In the genomic region with DNA sequence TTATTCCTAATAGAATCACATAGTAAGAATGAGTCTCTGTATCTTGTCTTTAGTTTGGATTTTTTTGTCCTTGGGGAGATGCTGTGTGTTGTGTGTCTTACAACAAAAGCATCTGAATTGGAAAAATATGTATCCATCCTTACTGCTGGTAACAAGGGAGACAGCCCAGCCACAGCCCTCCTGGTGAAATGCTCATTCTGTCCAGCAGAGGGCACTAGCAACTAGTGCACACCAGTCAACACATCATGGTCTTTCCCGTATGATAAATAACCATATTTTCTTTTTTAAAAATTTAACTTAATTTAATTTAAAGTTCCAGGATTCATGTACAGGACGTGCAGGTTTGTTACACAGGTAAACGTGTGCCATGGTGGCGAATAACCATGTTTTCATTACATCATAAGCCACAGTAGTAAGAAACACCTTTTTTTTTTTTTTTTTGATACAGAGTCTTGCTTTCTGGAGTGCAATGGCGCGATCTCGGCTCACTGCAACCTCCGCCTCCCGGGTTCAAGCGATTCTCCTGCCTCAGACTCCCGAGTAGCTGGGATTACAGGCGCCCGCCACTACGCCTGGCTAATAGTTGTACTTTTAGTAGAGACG, we compare ENCODE assay signal across 8 cellular contexts.
DNase-seq lines count a peak whose midpoint lies in the region; ATAC-seq, FAIRE-seq and TF ChIP-seq lines count a peak whose summit lies in the region.

No MANE protein-coding gene starts in this region.

- H3K4me3 ChIP-seq in AG04450 (ENCODE audit: low read depth, low read length) (peak overlapping the region; percentile 17; the same call in 1 of the 2 replicates), WERI-Rb-1 (ENCODE audit: low read depth, low read length) (peak overlapping the region; percentile 36; the same call in 1 of the 2 replicates), bronchial epithelial cell (ENCODE audit: low read depth, low read length) (no peak overlapping the region), kidney (ENCODE audit: low read length in 2 of 2) (no peak overlapping the region)

- H3K27ac ChIP-seq in AG04450 (ENCODE audit: low read depth, low read length) (no peak overlapping the region), WERI-Rb-1 (no peak overlapping the region), kidney (ENCODE audit: low read depth in 2 of 2, low read length in 2 of 2) (no peak overlapping the region)

- H3K9me3 ChIP-seq in AG04450 (ENCODE audit: control insufficient read depth, insufficient read depth, low read length) = no peaks in the 10 kb centered on the region
- no peaks in the 10 kb centered on the region for H3K9me3 ChIP-seq in WERI-Rb-1 (ENCODE audit: severe bottlenecking)
- H3K9me3 ChIP-seq in kidney (ENCODE audit: control insufficient read depth in 1 of 2, low read length in 2 of 2) = no peaks in the 10 kb centered on the region

- DNase-seq in AG04450 (ENCODE audit: low read depth, low spot score) (peak; percentile 49), NCI-H2107 (lab: John Stamatoyannopoulos, UW) (peak; percentile 35), WERI-Rb-1 (peak; percentile 77), bronchial epithelial cell (ENCODE audit: low read depth) (peak; percentile 68), kidney (peak; percentile 69)
- DNase-seq in stimulated activated CD4-positive, alpha-beta T cell treated with anti-CD3 and anti-CD28 coated beads, Interleukin-1b, Interleukin-23, amount 100 ng/mL, for 48 hours = peak; percentile 62

- intact Hi-C loops in kidney (cut with DNase I) = no loop called here

- no peaks in the 10 kb centered on the region for H3K4me1 ChIP-seq in kidney (ENCODE audit: control insufficient read depth in 1 of 2, insufficient read depth in 1 of 2, low read depth in 1 of 2, low read length in 2 of 2)

- H3K27me3 ChIP-seq in AG04450 (ENCODE audit: control insufficient read depth, insufficient read depth, low read length) (no peaks in the 10 kb centered on the region), WERI-Rb-1 (ENCODE audit: insufficient read depth, low read depth, severe bottlenecking) (no peaks in the 10 kb centered on the region), bronchial epithelial cell (ENCODE audit: control insufficient read depth, insufficient read depth, low read length) (no peaks in the 10 kb centered on the region)

- TF ChIP-seq CTCF in AG04450 (IDR thresholded peaks at IDR 0.05; ENCODE audit: low read depth, low read length) (peak; percentile 96), WERI-Rb-1 (IDR thresholded peaks at IDR 0.05; ENCODE audit: low read depth, low read length) (peak; percentile 74), bronchial epithelial cell (IDR thresholded peaks at IDR 0.05; ENCODE audit: insufficient read depth, low read length, severe bottlenecking) (peak; percentile 74), kidney (IDR thresholded peaks at IDR 0.05; ENCODE audit: borderline replicate concordance, extremely low read depth, insufficient read depth) (peak; percentile 91)

- H3K9ac ChIP-seq in kidney (ENCODE audit: low read length in 2 of 2) = no peak overlapping the region

- ATAC-seq in GM18508 (IDR thresholded peaks at IDR 0.05; ENCODE audit: insufficient read depth, unreplicated experiment) (peak; percentile 78), HG02981 (IDR thresholded peaks at IDR 0.05; ENCODE audit: unreplicated experiment) (peak; percentile 91)

- POLR2A ChIA-PET in AG04450 (lab: Yijun Ruan, JAX) = no interaction called here

- H3K36me3 ChIP-seq in WERI-Rb-1 (no peaks in the 10 kb centered on the region), bronchial epithelial cell (ENCODE audit: control insufficient read depth, insufficient read depth, low read length) (no peaks in the 10 kb centered on the region), kidney (ENCODE audit: control insufficient read depth in 1 of 2, insufficient read depth in 2 of 2, low read length in 2 of 2) (no peaks in the 10 kb centered on the region)

- FAIRE-seq in bronchial epithelial cell (lab: Jason Lieb, UNC) (no peak), kidney (lab: Jason Lieb, UNC) (peak; percentile 64)

- CTCF ChIA-PET in AG04450 (lab: Charles Lee) = interaction anchor here (0.6 to 0.9 kb wide), 12 partner anchors 9 to 1434 kb away, joined by 3 to 6 read pairs (median 4); no protein-coding TSS in a partner anchor

Comparison
In these comparisons a context has a peak if more than half of its experiments do, and no peak if none do; other contexts are left out.
1. H3K4me3 ChIP-seq: peak in AG04450 (single experiment) and WERI-Rb-1 (single experiment); none in bronchial epithelial cell (single experiment) and kidney (0 of 2).
2. Peak in every context shown above with its lines, with median percentiles within 50 percentile points of each other: DNase-seq and CTCF ChIP-seq.